39 cellular contexts compared by ENCODE assay signal in the genomic region with DNA sequence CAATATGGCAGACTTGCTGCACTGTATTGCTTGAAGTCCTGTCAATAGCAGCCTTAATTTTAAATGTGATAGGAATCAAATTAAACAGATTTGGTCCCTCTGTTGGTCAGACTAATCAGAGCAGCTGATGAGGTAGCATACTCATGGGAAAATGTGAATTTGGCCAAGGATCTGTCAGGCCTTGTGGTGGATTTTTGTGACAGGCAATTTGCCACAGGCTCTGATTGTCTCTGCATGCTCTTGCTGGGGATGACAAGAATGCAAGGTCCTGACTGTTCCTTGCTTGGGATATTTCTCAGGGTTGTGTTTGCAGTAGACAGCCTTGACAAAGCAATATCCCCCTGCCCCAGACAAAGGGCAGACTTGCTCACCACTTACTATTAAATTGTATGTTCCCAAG.
"Had no signal": no experiment of that assay in that cellular context is flagged by ENCODE, and none has a peak within 500 bp of the region (broad histone marks: within the 10 kb centered on the region; RNA-seq: fewer than 3 reads in every experiment).

No MANE protein-coding gene starts in this region.

- H3K9me3 ChIP-seq: adrenal gland, ascending aorta, body of pancreas had no signal

- H3K4me3 Mint-ChIP-seq: activated CD4-positive, alpha-beta memory T cell treated with anti-CD3 and anti-CD28 coated beads for 36 hours; activated CD4-positive, alpha-beta T cell treated with anti-CD3 and anti-CD28 coated beads for 36 hours; activated CD8-positive, alpha-beta T cell treated with anti-CD3 and anti-CD28 coated beads for 36 hours; activated naive CD4-positive, alpha-beta T cell treated with anti-CD3 and anti-CD28 coated beads for 36 hours; activated naive CD8-positive, alpha-beta T cell treated with anti-CD3 and anti-CD28 coated beads for 36 hours; activated T-cell treated with anti-CD3 and anti-CD28 coated beads, Interleukin-2, amount 50 U/mL, for 4 hours; activated T-cell treated with anti-CD3 and anti-CD28 coated beads, Interleukin-2, amount 50 U/mL, for 72 hours; activated T-helper 1 cell treated with anti-CD3 and anti-CD28 coated beads, Interleukin-12 subunit alpha, Interleukin-12 subunit beta, Interleukin-2, Interleukin-4 antibody, amounts not matched to agents 30 ng/mL and 10 ng/mL and 1 ng/mL, durations not matched to agents 14 hours and 24 hours and 36 hours; activated T-helper 17 cell treated with anti-CD3 and anti-CD28 coated beads, Interleukin-2, amount 50 U/mL, for 72 hours; central memory CD8-positive, alpha-beta T cell; T-helper 1 cell treated with Interleukin-12 subunit alpha and Interleukin-12 subunit beta and Interleukin-4 antibody, amounts not matched to agents 30 μg/mL and 1 μg/mL, for 36 hours; T-helper 2 cell treated with Interferon-gamma antibody and Interleukin-4, amounts not matched to agents 5 μg/mL and 100 μg/mL, for 36 hours; WTC11 had no signal

- H3K27ac Mint-ChIP-seq: activated CD4-positive, alpha-beta memory T cell treated with anti-CD3 and anti-CD28 coated beads for 36 hours; activated CD4-positive, alpha-beta T cell treated with anti-CD3 and anti-CD28 coated beads for 36 hours; activated CD8-positive, alpha-beta T cell treated with anti-CD3 and anti-CD28 coated beads for 36 hours; activated naive CD4-positive, alpha-beta T cell treated with anti-CD3 and anti-CD28 coated beads for 36 hours; activated naive CD4-positive, alpha-beta T cell treated with anti-CD3 and anti-CD28 coated beads, Interleukin-2, amount 50 U/mL, for 72 hours; activated naive CD8-positive, alpha-beta T cell treated with anti-CD3 and anti-CD28 coated beads for 36 hours; activated T-cell treated with anti-CD3 and anti-CD28 coated beads, Interleukin-2, amount 50 U/mL, for 72 hours; activated T-helper 1 cell treated with anti-CD3 and anti-CD28 coated beads, Interleukin-12 subunit alpha, Interleukin-12 subunit beta, Interleukin-2, Interleukin-4 antibody, amounts not matched to agents 30 ng/mL and 10 ng/mL and 1 ng/mL, durations not matched to agents 14 hours and 24 hours and 36 hours; activated T-helper 17 cell treated with anti-CD3 and anti-CD28 coated beads, Interleukin-2, amount 50 U/mL, for 72 hours; T-helper 1 cell treated with Interleukin-12 subunit alpha and Interleukin-12 subunit beta and Interleukin-4 antibody, amounts not matched to agents 30 μg/mL and 1 μg/mL, for 36 hours; T-helper 2 cell treated with Interferon-gamma antibody and Interleukin-4, amounts not matched to agents 5 μg/mL and 100 μg/mL, for 36 hours; WTC11 had no signal

- H3K36me3 ChIP-seq: adrenal gland, cardiac muscle cell, WERI-Rb-1 had no signal

- H3K4me1 Mint-ChIP-seq: activated T-helper 17 cell treated with anti-CD3 and anti-CD28 coated beads, Interleukin-2, amount 50 U/mL, for 72 hours had no signal

- H3K27me3 Mint-ChIP-seq: activated CD4-positive, alpha-beta memory T cell treated with anti-CD3 and anti-CD28 coated beads for 36 hours; activated CD4-positive, alpha-beta T cell treated with anti-CD3 and anti-CD28 coated beads for 36 hours; activated CD8-positive, alpha-beta T cell treated with anti-CD3 and anti-CD28 coated beads for 36 hours; activated naive CD8-positive, alpha-beta T cell treated with anti-CD3 and anti-CD28 coated beads for 36 hours; activated T-helper 17 cell treated with anti-CD3 and anti-CD28 coated beads, Interleukin-2, amount 50 U/mL, for 72 hours; central memory CD8-positive, alpha-beta T cell had no signal

- H3K4me3 ChIP-seq: adrenal gland, ascending aorta, body of pancreas, cardiac muscle cell had no signal

- DNase-seq: activated CD4-positive, alpha-beta memory T cell treated with anti-CD3 and anti-CD28 coated beads for 36 hours; activated CD4-positive, alpha-beta T cell treated with anti-CD3 and anti-CD28 coated beads for 1 hour; activated CD4-positive, alpha-beta T cell treated with anti-CD3 and anti-CD28 coated beads for 36 hours; activated CD4-positive, alpha-beta T cell treated with anti-CD3 and anti-CD28 coated beads for 48 hours; activated CD4-positive, alpha-beta T cell treated with anti-CD3 and anti-CD28 coated beads, Interleukin-2, amount 50 U/mL, for 1 hour; activated CD4-positive, alpha-beta T cell treated with anti-CD3 and anti-CD28 coated beads, Interleukin-2, amount 50 U/mL, for 4 hours; activated CD4-positive, CD25-positive, alpha-beta regulatory T cell; activated CD8-positive, alpha-beta memory T cell treated with anti-CD3 and anti-CD28 coated beads, Interleukin-2, amount 50 U/mL, for 4 hours; activated CD8-positive, alpha-beta T cell treated with anti-CD3 and anti-CD28 coated beads for 36 hours; activated effector memory CD4-positive, alpha-beta T cell treated with anti-CD3 and anti-CD28 coated beads, Interleukin-2, amount 50 U/mL, for 16 hours; activated gamma-delta T cell treated with Interleukin-2 at 50 U/mL for 16 hours; activated naive CD4-positive, alpha-beta T cell; activated naive CD4-positive, alpha-beta T cell treated with anti-CD3 and anti-CD28 coated beads for 36 hours; activated naive CD4-positive, alpha-beta T cell treated with anti-CD3 and anti-CD28 coated beads, Interleukin-2, amount 50 U/mL, for 16 hours; activated naive CD8-positive, alpha-beta T cell treated with anti-CD3 and anti-CD28 coated beads for 36 hours; activated T-cell treated with anti-CD3 and anti-CD28 coated beads for 4 hours; activated T-cell treated with anti-CD3 and anti-CD28 coated beads, Interleukin-2, amount 50 U/mL, for 1 hour; activated T-cell treated with anti-CD3 and anti-CD28 coated beads, Interleukin-2, amount 50 U/mL, for 4 hours; activated T-cell treated with anti-CD3 and anti-CD28 coated beads, Interleukin-2, amount 50 U/mL, for 72 hours; adrenal gland; amygdala; anterior cingulate cortex; body of pancreas; SW 1271; T-helper 1 cell; T-helper 2 cell; T-helper 9 cell; WERI-Rb-1 had no signal

- H3K36me3 Mint-ChIP-seq: activated CD4-positive, alpha-beta memory T cell treated with anti-CD3 and anti-CD28 coated beads for 36 hours; activated naive CD4-positive, alpha-beta T cell treated with anti-CD3 and anti-CD28 coated beads, Interleukin-2, amount 50 U/mL, for 72 hours; WTC11 had no signal

- H3K27ac ChIP-seq: adrenal gland, ascending aorta, body of pancreas, cardiac muscle cell, WERI-Rb-1 had no signal

- H3K27me3 ChIP-seq: adrenal gland, ascending aorta, body of pancreas, cardiac muscle cell had no signal

- H3K9me3 Mint-ChIP-seq: activated CD4-positive, alpha-beta memory T cell treated with anti-CD3 and anti-CD28 coated beads for 36 hours; activated CD8-positive, alpha-beta T cell treated with anti-CD3 and anti-CD28 coated beads for 36 hours; activated naive CD4-positive, alpha-beta T cell treated with anti-CD3 and anti-CD28 coated beads for 36 hours; activated naive CD4-positive, alpha-beta T cell treated with anti-CD3 and anti-CD28 coated beads, Interleukin-2, amount 50 U/mL, for 72 hours; activated naive CD8-positive, alpha-beta T cell treated with anti-CD3 and anti-CD28 coated beads for 36 hours; activated T-cell treated with anti-CD3 and anti-CD28 coated beads, Interleukin-2, amount 50 U/mL, for 4 hours; activated T-cell treated with anti-CD3 and anti-CD28 coated beads, Interleukin-2, amount 50 U/mL, for 72 hours; activated T-helper 1 cell treated with anti-CD3 and anti-CD28 coated beads, Interleukin-12 subunit alpha, Interleukin-12 subunit beta, Interleukin-2, Interleukin-4 antibody, amounts not matched to agents 30 ng/mL and 10 ng/mL and 1 ng/mL, durations not matched to agents 14 hours and 24 hours and 36 hours; activated T-helper 17 cell treated with anti-CD3 and anti-CD28 coated beads, Interleukin-2, amount 50 U/mL, for 72 hours; central memory CD8-positive, alpha-beta T cell; T-helper 1 cell treated with Interleukin-12 subunit alpha and Interleukin-12 subunit beta and Interleukin-4 antibody, amounts not matched to agents 30 μg/mL and 1 μg/mL, for 36 hours; T-helper 2 cell treated with Interferon-gamma antibody and Interleukin-4, amounts not matched to agents 5 μg/mL and 100 μg/mL, for 36 hours had no signal

- FAIRE-seq: bronchial epithelial cell, TTC549 had no signal
